Comparison of ENCODE assay signal across 18 cellular contexts in the genomic region with DNA sequence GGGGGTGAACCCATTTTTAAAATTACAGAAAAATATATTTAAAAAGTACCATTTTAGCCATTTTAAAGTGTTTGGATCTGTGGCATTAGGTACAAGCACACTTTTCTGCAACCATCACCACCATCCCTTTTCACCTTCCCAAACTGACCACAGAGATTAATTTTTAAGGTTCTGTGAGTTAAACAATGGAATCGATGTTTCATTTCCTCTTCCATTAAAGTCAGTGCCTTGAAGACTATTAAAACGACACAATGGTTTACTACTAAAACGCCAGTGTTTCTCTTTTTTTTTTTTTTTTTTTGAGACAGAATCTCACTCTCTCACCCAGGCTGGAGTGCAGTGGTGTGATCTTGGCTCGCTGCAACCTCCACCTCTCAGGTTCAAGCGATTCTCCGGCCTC.
DNase-seq lines count a peak whose midpoint lies in the region; TF ChIP-seq lines count a peak whose summit lies in the region.
"Had no signal": no experiment of that assay in that cellular context is flagged by ENCODE, and none has a peak within 500 bp of the region (broad histone marks: within the 10 kb centered on the region; RNA-seq: fewer than 3 reads in every experiment).

No MANE protein-coding gene starts in this region.

- no peak overlapping the region for H3K4me3 Mint-ChIP-seq in activated T-cell treated with anti-CD3 and anti-CD28 coated beads, Interleukin-2, amount 50 U/mL, for 24 hours
- H3K4me3 Mint-ChIP-seq in activated naive CD8-positive, alpha-beta T cell treated with anti-CD3 and anti-CD28 coated beads for 36 hours: no peak overlapping the region
- H3K4me3 Mint-ChIP-seq: H9 had no signal

- no peaks in the 10 kb centered on the region for H3K27me3 Mint-ChIP-seq in activated T-cell treated with anti-CD3 and anti-CD28 coated beads, Interleukin-2, amount 50 U/mL, for 24 hours
- no peaks in the 10 kb centered on the region for H3K27me3 Mint-ChIP-seq in activated naive CD8-positive, alpha-beta T cell treated with anti-CD3 and anti-CD28 coated beads for 36 hours

- H3K27me3 ChIP-seq in spleen (replicated peaks in 1 of 7): no peaks in the 10 kb centered on the region
- no peaks in the 10 kb centered on the region for H3K27me3 ChIP-seq in suprapubic skin

- no peaks in the 10 kb centered on the region for H3K9me3 ChIP-seq in spleen
- no peaks in the 10 kb centered on the region for H3K9me3 ChIP-seq in suprapubic skin
- H3K9me3 ChIP-seq: A549 had no signal

- H3K27ac ChIP-seq in spleen: peak overlapping the region in 6 of 8 donors; percentile 88 to 96 (median 92)
- no peak overlapping the region for H3K27ac ChIP-seq in suprapubic skin
- H3K27ac ChIP-seq: A549 had no signal

- 65 to 68% (median 67%) methylated on average over 6 of the region's 6 CpGs for WGBS in spleen, 5 donors
- WGBS in suprapubic skin: 79% methylated on average over 6 of the region's 6 CpGs

- H3K4me3 ChIP-seq in spleen: no peak overlapping the region
- H3K4me3 ChIP-seq in suprapubic skin: no peak overlapping the region
- H3K4me3 ChIP-seq: A549 had no signal

- H3K36me3 Mint-ChIP-seq in activated T-cell treated with anti-CD3 and anti-CD28 coated beads, Interleukin-2, amount 50 U/mL, for 24 hours (ENCODE audit: low read depth): peaks cover 96% of the 10 kb centered on the region
- H3K36me3 Mint-ChIP-seq in activated naive CD8-positive, alpha-beta T cell treated with anti-CD3 and anti-CD28 coated beads for 36 hours: peaks cover 54% of the 10 kb centered on the region

- no peak for TF ChIP-seq EP300 in suprapubic skin (IDR thresholded peaks at IDR 0.05)

- peaks cover 35 to 97% (median 68%) of the 10 kb centered on the region in 6 donors for H3K4me1 ChIP-seq in spleen
- H3K4me1 ChIP-seq in suprapubic skin: peaks cover 27% of the 10 kb centered on the region
- H3K4me1 ChIP-seq: A549 had no signal

- no peaks in the 10 kb centered on the region for H3K9me3 Mint-ChIP-seq in activated T-cell treated with anti-CD3 and anti-CD28 coated beads, Interleukin-2, amount 50 U/mL, for 24 hours
- H3K9me3 Mint-ChIP-seq in activated naive CD8-positive, alpha-beta T cell treated with anti-CD3 and anti-CD28 coated beads for 36 hours: no peaks in the 10 kb centered on the region
- H3K9me3 Mint-ChIP-seq: H9; T-helper 2 cell treated with Interferon-gamma antibody and Interleukin-4, amounts not matched to agents 5 μg/mL and 100 μg/mL, for 36 hours had no signal

- intact Hi-C loops in spleen (cut with DNase I; ENCODE audit: low total_unique reads): no loop called here

- TF ChIP-seq CTCF in spleen (IDR thresholded peaks at IDR 0.05 in 8 of 11, conservative IDR thresholded peaks at IDR 0.05 in 3 of 11) (no peak), suprapubic skin (IDR thresholded peaks at IDR 0.05) (no peak)

- peaks cover 86% of the 10 kb centered on the region for H3K4me1 Mint-ChIP-seq in activated T-cell treated with anti-CD3 and anti-CD28 coated beads, Interleukin-2, amount 50 U/mL, for 24 hours (ENCODE audit: low read depth)
- peaks cover 71% of the 10 kb centered on the region for H3K4me1 Mint-ChIP-seq in activated naive CD8-positive, alpha-beta T cell treated with anti-CD3 and anti-CD28 coated beads for 36 hours

- TF ChIP-seq POLR2A in spleen (IDR thresholded peaks at IDR 0.05) (no peak), suprapubic skin (IDR thresholded peaks at IDR 0.05) (no peak)

- no peak for DNase-seq in activated T-cell treated with anti-CD3 and anti-CD28 coated beads, Interleukin-2, amount 50 U/mL, for 24 hours
- DNase-seq in activated T-cell treated with anti-CD3 and anti-CD28 coated beads, Interleukin-2, amount 50 U/mL, for 48 hours: no peak
- DNase-seq in MV-4-11 (lab: John Stamatoyannopoulos, UW) (peak; percentile 30), spleen (no peak), SKM-1 (lab: John Stamatoyannopoulos, UW; ENCODE audit: unreplicated experiment) (no peak), UCSD-AML1 (lab: John Stamatoyannopoulos, UW; ENCODE audit: unreplicated experiment) (no peak), suprapubic skin (ENCODE audit: low spot score in 2 of 2) (no peak)
- DNase-seq in activated naive CD8-positive, alpha-beta T cell treated with anti-CD3 and anti-CD28 coated beads for 36 hours: no peak
- DNase-seq: activated CD4-positive, alpha-beta T cell treated with anti-CD3 and anti-CD28 coated beads, Interleukin-2, amount 50 U/mL, for 1 hour; amygdala; DND-41; effector CD8-positive, alpha-beta T cell; H9; NCI-H1694; NCI-H226; trophoblast cell had no signal

- H3K36me3 ChIP-seq in spleen (peaks cover 0 to 87% (median 32%) of the 10 kb centered on the region in 6 donors), suprapubic skin (peaks cover 11% of the 10 kb centered on the region)

- H3K27ac Mint-ChIP-seq in activated T-cell treated with anti-CD3 and anti-CD28 coated beads, Interleukin-2, amount 50 U/mL, for 24 hours: peak overlapping the region; percentile 98
- peak overlapping the region; percentile 100 for H3K27ac Mint-ChIP-seq in activated naive CD8-positive, alpha-beta T cell treated with anti-CD3 and anti-CD28 coated beads for 36 hours
- H3K27ac Mint-ChIP-seq: H9 had no signal
